In the genomic region with DNA sequence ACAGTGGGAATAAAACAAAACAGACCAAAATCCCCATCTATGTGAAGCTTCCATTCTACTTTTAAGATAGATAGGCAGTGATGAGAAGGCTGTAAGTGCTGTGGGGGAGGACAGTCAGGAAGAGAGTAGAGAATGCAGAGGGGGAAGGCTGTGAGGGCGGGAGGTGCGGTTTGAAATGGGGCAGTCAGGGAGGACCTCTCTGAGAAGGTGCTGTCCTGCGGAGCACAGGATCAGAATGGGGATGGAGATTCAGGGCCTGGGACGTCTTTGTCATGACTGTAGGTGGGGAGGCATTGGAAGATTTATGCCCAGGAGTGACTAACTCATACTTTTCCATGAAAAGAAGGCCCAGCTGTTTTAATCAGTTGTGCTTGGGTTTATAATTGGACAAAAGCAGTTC, we compare ENCODE assay signal across 13 cellular contexts. TPM values are rescaled to one million over a fixed set of nuclear protein-coding genes. Genes with fewer than 3 reads are reported as not detected.
DNase-seq lines count a peak whose midpoint lies in the region; ATAC-seq and TF ChIP-seq lines count a peak whose summit lies in the region.
"Had no signal": no experiment of that assay in that cellular context is flagged by ENCODE, and none has a peak within 500 bp of the region (broad histone marks: within the 10 kb centered on the region; RNA-seq: fewer than 3 reads in every experiment).

No MANE protein-coding gene starts in this region.

- no peaks in the 10 kb centered on the region for H3K9me3 Mint-ChIP-seq in natural killer cell treated with Interleukin-12 subunit alpha and Interleukin-12 subunit beta and Interleukin-15 and Interleukin-18, amount 100 ng/mL, for 72 hours
- no peaks in the 10 kb centered on the region for H3K9me3 Mint-ChIP-seq in natural killer cell
- no peaks in the 10 kb centered on the region for H3K9me3 Mint-ChIP-seq in activated CD8-positive, alpha-beta T cell treated with anti-CD3 and anti-CD28 coated beads for 36 hours
- no peaks in the 10 kb centered on the region for H3K9me3 Mint-ChIP-seq in type B pancreatic cell

- H4K20me1 ChIP-seq in hepatocyte (ENCODE audit: insufficient read depth, poor library complexity, severe bottlenecking): no peaks in the 10 kb centered on the region

- H3K9me2 ChIP-seq in hepatocyte (replicated peaks; ENCODE audit: insufficient read depth): no peaks in the 10 kb centered on the region

- H3K79me2 ChIP-seq in hepatocyte: peaks cover 7% of the 10 kb centered on the region

- POLR2A ChIA-PET in activated CD8-positive, alpha-beta T cell treated with anti-CD3 and anti-CD28 coated beads for 36 hours (lab: Charles Lee): interaction anchor here (0.6 to 1.5 kb wide), 5 partner anchors 11 to 123 kb away, joined by 3 to 4 read pairs (median 3); no protein-coding TSS in a partner anchor

- H3K4me3 Mint-ChIP-seq in natural killer cell treated with Interleukin-12 subunit alpha and Interleukin-12 subunit beta and Interleukin-15 and Interleukin-18, amount 100 ng/mL, for 72 hours: peak overlapping the region; percentile 39
- H3K4me3 Mint-ChIP-seq in natural killer cell (no peak overlapping the region), type B pancreatic cell (no peak overlapping the region)
- no peak overlapping the region for H3K4me3 Mint-ChIP-seq in activated CD8-positive, alpha-beta T cell treated with anti-CD3 and anti-CD28 coated beads for 36 hours

- H2AFZ ChIP-seq in hepatocyte: no peak overlapping the region

- DNase-seq in natural killer cell treated with Interleukin-12 subunit alpha and Interleukin-12 subunit beta and Interleukin-15 and Interleukin-18, amount 100 ng/mL, for 72 hours (ENCODE audit: low spot score): no peak
- DNase-seq in natural killer cell: no peak
- no peak for DNase-seq in activated CD8-positive, alpha-beta T cell treated with anti-CD3 and anti-CD28 coated beads for 36 hours
- DNase-seq in hepatocyte (ENCODE audit: low spot score): no peak
- DNase-seq in type B pancreatic cell (ENCODE audit: extremely low spot score, unreplicated experiment): no peak
- no peak for DNase-seq in foreskin fibroblast
- no peak for DNase-seq in right lobe of liver
- DNase-seq: NCI-H1436 had no signal

- no peak overlapping the region for H3K4me2 ChIP-seq in hepatocyte

- H3K27ac ChIP-seq in hepatocyte (peak overlapping the region; percentile 53), right lobe of liver (no peak overlapping the region)

- no peaks in the 10 kb centered on the region for H3K27me3 Mint-ChIP-seq in natural killer cell treated with Interleukin-12 subunit alpha and Interleukin-12 subunit beta and Interleukin-15 and Interleukin-18, amount 100 ng/mL, for 72 hours
- H3K27me3 Mint-ChIP-seq in natural killer cell (ENCODE audit: low read depth in 2 of 2) (no peaks in the 10 kb centered on the region), type B pancreatic cell (no peaks in the 10 kb centered on the region)
- no peaks in the 10 kb centered on the region for H3K27me3 Mint-ChIP-seq in activated CD8-positive, alpha-beta T cell treated with anti-CD3 and anti-CD28 coated beads for 36 hours

- H3K27me3 ChIP-seq in hepatocyte: no peaks in the 10 kb centered on the region
- no peaks in the 10 kb centered on the region for H3K27me3 ChIP-seq in right lobe of liver

- H3K4me1 Mint-ChIP-seq in natural killer cell treated with Interleukin-12 subunit alpha and Interleukin-12 subunit beta and Interleukin-15 and Interleukin-18, amount 100 ng/mL, for 72 hours (ENCODE audit: low read depth in 2 of 2): peaks cover 56 to 81% of the 10 kb centered on the region in 2 donors
- H3K4me1 Mint-ChIP-seq in natural killer cell (peaks cover 48 to 56% of the 10 kb centered on the region in 2 donors), type B pancreatic cell (ENCODE audit: unreplicated experiment) (peaks cover 22% of the 10 kb centered on the region)
- peaks cover 86% of the 10 kb centered on the region for H3K4me1 Mint-ChIP-seq in activated CD8-positive, alpha-beta T cell treated with anti-CD3 and anti-CD28 coated beads for 36 hours (ENCODE audit: low read depth)

- no peaks in the 10 kb centered on the region for H3K9me3 ChIP-seq in hepatocyte (ENCODE audit: low read depth)
- no peaks in the 10 kb centered on the region for H3K9me3 ChIP-seq in right lobe of liver

- TF ChIP-seq POLR2A in right lobe of liver (IDR thresholded peaks at IDR 0.05): no peak

- intact Hi-C loops in natural killer cell (cut with micrococcal nuclease) (no loop called here), right lobe of liver (cut with DNase I) (no loop called here)
- intact Hi-C loops in activated CD8-positive, alpha-beta T cell treated with anti-CD3 and anti-CD28 coated beads for 36 hours (cut with micrococcal nuclease): loop anchor here (2.0 to 5.0 kb wide), 3 partner anchors 14 to 41 kb away; no protein-coding TSS in a partner anchor

- CTCF ChIA-PET in activated CD8-positive, alpha-beta T cell treated with anti-CD3 and anti-CD28 coated beads for 36 hours (lab: Charles Lee): interaction anchor here (0.8 to 4.2 kb wide), 3 partner anchors 39 to 125 kb away, joined by 3 to 25 read pairs (median 4); no protein-coding TSS in a partner anchor

- TF ChIP-seq CTCF in natural killer cell (IDR thresholded peaks at IDR 0.05) (no peak), hepatocyte (IDR thresholded peaks at IDR 0.05; ENCODE audit: poor library complexity) (no peak), type B pancreatic cell (conservative IDR thresholded peaks at IDR 0.05) (no peak), foreskin fibroblast (IDR thresholded peaks at IDR 0.05; ENCODE audit: low read depth, low read length) (no peak), right lobe of liver (IDR thresholded peaks at IDR 0.05) (no peak)
- TF ChIP-seq CTCF in activated CD8-positive, alpha-beta T cell treated with anti-CD3 and anti-CD28 coated beads for 36 hours (IDR thresholded peaks at IDR 0.05): no peak

- H3K27ac Mint-ChIP-seq in natural killer cell treated with Interleukin-12 subunit alpha and Interleukin-12 subunit beta and Interleukin-15 and Interleukin-18, amount 100 ng/mL, for 72 hours: peak overlapping the region; percentile 81 to 93
- peak overlapping the region in 1 of 2 donors; percentile 5 for H3K27ac Mint-ChIP-seq in natural killer cell
- peak overlapping the region; percentile 78 for H3K27ac Mint-ChIP-seq in activated CD8-positive, alpha-beta T cell treated with anti-CD3 and anti-CD28 coated beads for 36 hours
- peak overlapping the region; percentile 25 for H3K27ac Mint-ChIP-seq in type B pancreatic cell

- H3K4me1 ChIP-seq in hepatocyte (ENCODE audit: insufficient read depth) (peaks cover 24% of the 10 kb centered on the region), right lobe of liver (peaks cover 0 to 10% (median 0%) of the 10 kb centered on the region in 4 donors)

- no peak for ATAC-seq in natural killer cell treated with Interleukin-12 subunit alpha and Interleukin-12 subunit beta and Interleukin-15 and Interleukin-18, amount 100 ng/mL, for 72 hours
- ATAC-seq in natural killer cell (no peak), HG03457 (IDR thresholded peaks at IDR 0.05; ENCODE audit: unreplicated experiment) (no peak), right lobe of liver (no peak)
- no peak for ATAC-seq in activated CD8-positive, alpha-beta T cell treated with anti-CD3 and anti-CD28 coated beads for 36 hours
- ATAC-seq: Panc1 had no signal

- H3K36me3 ChIP-seq in hepatocyte (replicated peaks; ENCODE audit: insufficient read depth, low read depth) (no peaks in the 10 kb centered on the region), right lobe of liver (no peaks in the 10 kb centered on the region)

- peaks cover 17% of the 10 kb centered on the region for H3K36me3 Mint-ChIP-seq in natural killer cell treated with Interleukin-12 subunit alpha and Interleukin-12 subunit beta and Interleukin-15 and Interleukin-18, amount 100 ng/mL, for 72 hours
- H3K36me3 Mint-ChIP-seq in natural killer cell: peaks cover 14% of the 10 kb centered on the region
- peaks cover 52% of the 10 kb centered on the region for H3K36me3 Mint-ChIP-seq in activated CD8-positive, alpha-beta T cell treated with anti-CD3 and anti-CD28 coated beads for 36 hours (ENCODE audit: low read depth)
- peaks cover 31% of the 10 kb centered on the region for H3K36me3 Mint-ChIP-seq in type B pancreatic cell

- WGBS in hepatocyte (ENCODE audit: low lambda C conversion rate, missing lambda C conversion rate): 91% methylated on average over 4 of the region's 4 CpGs
- 88% methylated on average over 3 of the region's 4 CpGs for WGBS in right lobe of liver (ENCODE audit: insufficient coverage, low coverage, low lambda C conversion rate, missing lambda C conversion rate)

- H3K4me3 ChIP-seq in hepatocyte: no peak overlapping the region
- H3K4me3 ChIP-seq in foreskin fibroblast (ENCODE audit: low read depth in 1 of 2, low read length in 2 of 2): no peak overlapping the region
- H3K4me3 ChIP-seq in right lobe of liver: no peak overlapping the region

RNA-seq across cellular contexts. Expression of a gene that starts 3.9 kb away (rescaled TPM):
- 10 to 100 TPM in 1 of 2 donors, 1 to 10 TPM in 1; 5.4 to 10.2 TPM for total RNA-seq in natural killer cell treated with Interleukin-12 subunit alpha and Interleukin-12 subunit beta and Interleukin-15 and Interleukin-18, amount 100 ng/mL, for 72 hours
- total RNA-seq in natural killer cell (10 to 100 TPM; 20.0 to 47.0 (median 41.1) TPM), hepatocyte (5.2 and 5.3 TPM in 2 replicates), type B pancreatic cell (ENCODE audit: low replicate concordance) (not detected in 2 replicates), right lobe of liver (1 to 10 TPM in 3 of 6 experiments, under 1 TPM in 3; 0.26 to 3.2 (median 1.0) TPM)
- total RNA-seq in activated CD8-positive, alpha-beta T cell treated with anti-CD3 and anti-CD28 coated beads for 36 hours: 10 to 100 TPM in 1 of 2 experiments, 1 to 10 TPM in 1; 8.6 to 10.0 TPM
- 1.4 and 3.0 TPM in 2 replicates for polyA plus RNA-seq in hepatocyte
- total RNA-seq: bronchial epithelial cell had no signal

RNA-seq across cellular contexts. Expression of a gene that starts 53.0 kb away (rescaled TPM):
- 10 to 100 TPM; 13.0 to 20.6 TPM for total RNA-seq in natural killer cell treated with Interleukin-12 subunit alpha and Interleukin-12 subunit beta and Interleukin-15 and Interleukin-18, amount 100 ng/mL, for 72 hours
- total RNA-seq in natural killer cell (10 to 100 TPM; 11.4 to 41.7 (median 25.5) TPM), hepatocyte (not detected in 2 replicates), type B pancreatic cell (ENCODE audit: low replicate concordance) (not detected in 2 replicates), right lobe of liver (under 1 TPM in 2 of 6 experiments, not detected in 4; 0.13 to 0.17 TPM)
- total RNA-seq in activated CD8-positive, alpha-beta T cell treated with anti-CD3 and anti-CD28 coated beads for 36 hours: 10 to 100 TPM; 11.4 to 11.6 TPM
- polyA plus RNA-seq in hepatocyte: 0.35 TPM in 1 of 2 replicates, not detected in the other
- total RNA-seq: bronchial epithelial cell, mesenteric fat pad, temporal lobe had no signal

Comparison
In these comparisons a context has a peak if more than half of its experiments do, and no peak if none do; other contexts are left out.
1. RNA of a gene that starts 53.0 kb away (total RNA-seq): 11.4 to 41.7 TPM in natural killer cell, 13.0 to 20.6 TPM in natural killer cell treated with Interleukin-12 subunit alpha and Interleukin-12 subunit beta and Interleukin-15 and Interleukin-18, amount 100 ng/mL, for 72 hours and 11.4 to 11.6 TPM in activated CD8-positive, alpha-beta T cell treated with anti-CD3 and anti-CD28 coated beads for 36 hours; 0.13 to 0.17 TPM in right lobe of liver, not detected in hepatocyte and not detected in type B pancreatic cell; every median in the first group is over 10 times any median in the second.